Comparison of ENCODE assay signal across 21 cellular contexts in genomic region chrX:5869786-5870185, GRCh38.
DNase-seq lines count a peak whose midpoint lies in the region; ATAC-seq and TF ChIP-seq lines count a peak whose summit lies in the region.
"Had no signal": no experiment of that assay in that cellular context is flagged by ENCODE, and none has a peak within 500 bp of the region (broad histone marks: within the 10 kb centered on the region; RNA-seq: fewer than 3 reads in every experiment).

No MANE protein-coding gene starts in this region.

- 23% methylated on average over 6 of the region's 7 CpGs for WGBS in mammary epithelial cell (ENCODE audit: low coverage, missing lambda C conversion rate)

- peaks cover 9% of the 10 kb centered on the region for H3K4me1 ChIP-seq in RWPE2 (ENCODE audit: insufficient read depth, poor library complexity, severe bottlenecking)
- H3K4me1 ChIP-seq in mammary epithelial cell (ENCODE audit: insufficient read depth, low read length), result peaks cover 12% of the 10 kb centered on the region
- H3K4me1 ChIP-seq in foreskin keratinocyte, result no peaks in the 10 kb centered on the region
- H3K4me1 ChIP-seq in upper lobe of right lung, result no peaks in the 10 kb centered on the region
- H3K4me1 ChIP-seq: A549, BE2C, HAP-1 had no signal

- peak overlapping the region; percentile 41 for H3K4me2 ChIP-seq in mammary epithelial cell (ENCODE audit: insufficient read depth, low read depth, low read length)
- H3K4me2 ChIP-seq: A549; BLaER1 treated with 17β-estradiol and CSF1 and Interleukin-3, amounts not matched to agents 10 nM and 100 nM had no signal

- H3K27ac ChIP-seq in RWPE2 (ENCODE audit: poor library complexity, severe bottlenecking) (peak overlapping the region; percentile 57), mammary epithelial cell (ENCODE audit: insufficient read depth, low read depth, low read length) (peak overlapping the region; percentile 86), foreskin keratinocyte (no peak overlapping the region), upper lobe of right lung (no peak overlapping the region)
- H3K27ac ChIP-seq: A549; BLaER1 treated with 17β-estradiol and CSF1 and Interleukin-3, amounts not matched to agents 10 nM and 100 nM had no signal

- in situ Hi-C loops in mammary epithelial cell (cut with MboI; ENCODE audit: low sequenced_read_pairs in 2 of 2), result loop anchor here in 1 of 2 donors (10.0 kb wide), 1 partner anchor 195 kb away; no protein-coding TSS in a partner anchor

- no peaks in the 10 kb centered on the region for H3K36me3 ChIP-seq in RWPE2 (ENCODE audit: low read depth)
- H3K36me3 ChIP-seq in mammary epithelial cell (ENCODE audit: insufficient read depth, low read length), result no peaks in the 10 kb centered on the region
- no peaks in the 10 kb centered on the region for H3K36me3 ChIP-seq in upper lobe of right lung
- H3K36me3 ChIP-seq: BE2C; BLaER1 treated with 17β-estradiol and CSF1 and Interleukin-3, amounts not matched to agents 10 nM and 100 nM; HAP-1 had no signal

- CTCF ChIA-PET in mammary epithelial cell (lab: Charles Lee; ENCODE audit: low non-redundant PET), result no interaction called here

- no peak for TF ChIP-seq CTCF in RWPE2 (IDR thresholded peaks at IDR 0.05; ENCODE audit: poor library complexity, severe bottlenecking)
- TF ChIP-seq CTCF in mammary epithelial cell (conservative IDR thresholded peaks at IDR 0.05 in 1 of 2, IDR thresholded peaks at IDR 0.05 in 1 of 2; ENCODE audit: extremely low read depth in 1 of 2, insufficient read depth in 1 of 2, low read depth in 1 of 2, low read length in 2 of 2), result no peak
- TF ChIP-seq CTCF in foreskin keratinocyte (conservative IDR thresholded peaks at IDR 0.05), result no peak
- TF ChIP-seq CTCF in upper lobe of right lung (IDR thresholded peaks at IDR 0.05), result no peak

- ATAC-seq in RWPE2 (ENCODE audit: low read depth) (peak; percentile 74), foreskin keratinocyte (peak; percentile 64), upper lobe of right lung (no peak)
- ATAC-seq: A549 had no signal

- BruUV-seq in mammary epithelial cell (replicated peaks; lab: Mats Ljungman, UMichigan), result TSS peak; percentile 58

- H3K79me2 ChIP-seq in mammary epithelial cell (ENCODE audit: insufficient read depth, low read length), result no peaks in the 10 kb centered on the region

- no peaks in the 10 kb centered on the region for H4K20me1 ChIP-seq in mammary epithelial cell (ENCODE audit: insufficient read depth, low read length)
- H4K20me1 ChIP-seq: BLaER1 treated with 17β-estradiol and CSF1 and Interleukin-3, amounts not matched to agents 10 nM and 100 nM had no signal

- H3K9me3 ChIP-seq in RWPE2 (ENCODE audit: severe bottlenecking), result no peaks in the 10 kb centered on the region
- no peaks in the 10 kb centered on the region for H3K9me3 ChIP-seq in mammary epithelial cell (replicated peaks; ENCODE audit: insufficient read depth, low read length)
- H3K9me3 ChIP-seq in upper lobe of right lung, result no peaks in the 10 kb centered on the region
- H3K9me3 ChIP-seq: A549; BE2C; BLaER1 treated with 17β-estradiol and CSF1 and Interleukin-3, amounts not matched to agents 10 nM and 100 nM; HAP-1 had no signal

- H3K27me3 ChIP-seq in RWPE2 (ENCODE audit: insufficient read depth, poor library complexity, severe bottlenecking) (no peaks in the 10 kb centered on the region), mammary epithelial cell (ENCODE audit: insufficient read depth, low read length) (no peaks in the 10 kb centered on the region), foreskin keratinocyte (no peaks in the 10 kb centered on the region), upper lobe of right lung (no peaks in the 10 kb centered on the region)
- H3K27me3 ChIP-seq: BE2C; BLaER1 treated with 17β-estradiol and CSF1 and Interleukin-3, amounts not matched to agents 10 nM and 100 nM had no signal

- intact Hi-C loops in mammary epithelial cell (cut with micrococcal nuclease) (loop anchor here (5.0 kb wide), 1 partner anchor 142 kb away; no protein-coding TSS in a partner anchor), upper lobe of right lung (cut with DNase I) (no loop called here)

- H2AFZ ChIP-seq in mammary epithelial cell (ENCODE audit: low read depth, low read length), result peak overlapping the region; percentile 63

- H3K4me3 ChIP-seq in RWPE2 (ENCODE audit: severe bottlenecking) (no peak overlapping the region), mammary epithelial cell (replicated peaks in 1 of 3; ENCODE audit: insufficient read depth in 1 of 3, low read depth in 2 of 3, low read length in 3 of 3) (no peak overlapping the region), upper lobe of right lung (no peak overlapping the region)
- H3K4me3 ChIP-seq: A549; BLaER1 treated with 17β-estradiol and CSF1 and Interleukin-3, amounts not matched to agents 10 nM and 100 nM; HAP-1 had no signal

- dilution Hi-C loops in mammary epithelial cell (cut with HindIII; ENCODE audit: low sequenced_read_pairs), result no loop called here

- H3K9ac ChIP-seq in mammary epithelial cell (ENCODE audit: insufficient read depth, low read length), result peak overlapping the region; percentile 15
- H3K9ac ChIP-seq: BLaER1 treated with 17β-estradiol and CSF1 and Interleukin-3, amounts not matched to agents 10 nM and 100 nM had no signal

- DNase-seq in RWPE2 (ENCODE audit: low spot score) (no peak), mammary epithelial cell (no peak), foreskin keratinocyte (peak; percentile 16 to 47), upper lobe of right lung (no peak), NCI-H446 (lab: John Stamatoyannopoulos, UW) (no peak), HuH-7.5 (ENCODE audit: low spot score) (no peak)
- DNase-seq: 8988T; ACHN; AML-193; BE2C; CD4-positive, alpha-beta T cell; CD8-positive, alpha-beta memory T cell; DMS 273 treated with DMSO at 0.1 percent for 48 hours; DMS53; DMS79 treated with DMSO at 0.1 percent for 48 hours; GF-D8; GOT3; HFFc6 had no signal

Comparison
In these comparisons a context has a peak if more than half of its experiments do, and no peak if none do; other contexts are left out.
1. DNase-seq: peak in foreskin keratinocyte (2 of 2); none in RWPE2 (single experiment), mammary epithelial cell (single experiment), upper lobe of right lung (single experiment), NCI-H446 (0 of 2) and HuH-7.5 (single experiment).
2. H3K27ac ChIP-seq: peak in RWPE2 (single experiment) and mammary epithelial cell (single experiment); none in foreskin keratinocyte (single experiment) and upper lobe of right lung (single experiment).